1 cellular context compared by ENCODE assay signal in genomic region chr2:131105156-131105949, GRCh38.
A peak's percentile ranks its signal among the peaks of the same experiment; 100 is the strongest.
TF ChIP-seq lines count a peak whose summit lies in the region.

PLEKHB2 (plus strand) TSS chr2:131105336; CDS start chr2:131120942, 15,606 bp downstream.

TF ChIP-seq in HEK293, 187 proteins besides CTCF, POLR2A, EP300 and RAD21 (continued from another document):
- TF ChIP-seq ZBTB11 (tag by site-specific recombination; conservative IDR thresholded peaks at IDR 0.05; ENCODE audit: low read depth): peak; percentile 41
- no peak for TF ChIP-seq ZNF624 (tag by site-specific recombination; IDR thresholded peaks at IDR 0.05)
- TF ChIP-seq ZNF132 (tag by site-specific recombination; IDR thresholded peaks at IDR 0.05; ENCODE audit: borderline replicate concordance): no peak
- no peak for TF ChIP-seq ZNF121 (tag by site-specific recombination; IDR thresholded peaks at IDR 0.05)
- peak; percentile 51 for TF ChIP-seq KLF9 (tag by site-specific recombination; IDR thresholded peaks at IDR 0.05; ENCODE audit: low read depth)
- TF ChIP-seq ZXDB (tag by site-specific recombination; IDR thresholded peaks at IDR 0.05): no peak
- no peak for TF ChIP-seq ZNF449 (tag by site-specific recombination; IDR thresholded peaks at IDR 0.05)
- no peak for TF ChIP-seq ZNF610 (tag by site-specific recombination; IDR thresholded peaks at IDR 0.05; ENCODE audit: borderline replicate concordance)
- TF ChIP-seq ZNF629 (tag by site-specific recombination; IDR thresholded peaks at IDR 0.05): peak; percentile 85
- peak; percentile 57 for TF ChIP-seq ZNF692 (tag by site-specific recombination; IDR thresholded peaks at IDR 0.05)
- no peak for TF ChIP-seq ZNF621 (tag by site-specific recombination; IDR thresholded peaks at IDR 0.05)
- TF ChIP-seq BCL11A (tag by site-specific recombination; IDR thresholded peaks at IDR 0.05; ENCODE audit: low read depth): peak; percentile 54; the same call in 1 of the 2 replicates
- peak; percentile 32; the same call in 1 of the 2 replicates for TF ChIP-seq ZFP69B (tag by site-specific recombination; IDR thresholded peaks at IDR 0.05)
- no peak for TF ChIP-seq ZNF211 (tag by site-specific recombination; IDR thresholded peaks at IDR 0.05; ENCODE audit: low read depth)
- TF ChIP-seq ZNF239 (tag by site-specific recombination; IDR thresholded peaks at IDR 0.05): no peak
- no peak for TF ChIP-seq ZNF350 (tag by site-specific recombination; IDR thresholded peaks at IDR 0.05)
- TF ChIP-seq ZNF670 (tag by site-specific recombination; IDR thresholded peaks at IDR 0.05; ENCODE audit: low read depth): no peak
- no peak; the same call in 1 of the 2 replicates for TF ChIP-seq KLF17 (tag by site-specific recombination; IDR thresholded peaks at IDR 0.05)
- no peak for TF ChIP-seq ZBTB1 (tag by site-specific recombination; IDR thresholded peaks at IDR 0.05)
- TF ChIP-seq ZNF114 (tag by site-specific recombination; IDR thresholded peaks at IDR 0.05): no peak
- no peak for TF ChIP-seq ZNF555 (tag by site-specific recombination; conservative IDR thresholded peaks at IDR 0.05)
- TF ChIP-seq ZIC2 (tag by site-specific recombination; IDR thresholded peaks at IDR 0.05): no peak
- TF ChIP-seq WT1 (tag by site-specific recombination; IDR thresholded peaks at IDR 0.05): no peak; the same call in 1 of the 2 replicates
- no peak for TF ChIP-seq ZNF548 (tag by site-specific recombination; IDR thresholded peaks at IDR 0.05)
- no peak for TF ChIP-seq ZNF292 (tag by site-specific recombination; IDR thresholded peaks at IDR 0.05; ENCODE audit: borderline replicate concordance, low read depth)
- TF ChIP-seq ZBTB21 (tag by site-specific recombination; IDR thresholded peaks at IDR 0.05): peak; percentile 51; the same call in 1 of the 2 replicates
- TF ChIP-seq GLIS1 (tag by site-specific recombination; IDR thresholded peaks at IDR 0.05): peak; percentile 14; the same call in 1 of the 2 replicates
- TF ChIP-seq INSM2 (tag by site-specific recombination; IDR thresholded peaks at IDR 0.05): no peak
- TF ChIP-seq ZNF266 (tag by site-specific recombination; IDR thresholded peaks at IDR 0.05; ENCODE audit: low read depth): no peak
- no peak for TF ChIP-seq ZNF18 (tag by site-specific recombination; IDR thresholded peaks at IDR 0.05)
- TF ChIP-seq ZBTB17 (tag by site-specific recombination; IDR thresholded peaks at IDR 0.05): no peak
- no peak for TF ChIP-seq ZNF660 (tag by site-specific recombination; IDR thresholded peaks at IDR 0.05)
- peak; percentile 65 for TF ChIP-seq SP2 (tag by site-specific recombination; IDR thresholded peaks at IDR 0.05)
- no peak for TF ChIP-seq ZBTB10 (tag by site-specific recombination; IDR thresholded peaks at IDR 0.05)
- peak; percentile 66 for TF ChIP-seq GLIS2 (tag by site-specific recombination; IDR thresholded peaks at IDR 0.05)
- TF ChIP-seq ZNF184 (tag by site-specific recombination; IDR thresholded peaks at IDR 0.05): no peak
- TF ChIP-seq ZNF335 (tag by site-specific recombination; conservative IDR thresholded peaks at IDR 0.05): peak; percentile 8; the same call in 1 of the 2 replicates
- no peak for TF ChIP-seq PBX3 (CRISPR knock-in tag; IDR thresholded peaks at IDR 0.05)
- peak; percentile 65 for TF ChIP-seq SP3 (tag by site-specific recombination; IDR thresholded peaks at IDR 0.05)
- no peak for TF ChIP-seq KLF10 (tag by site-specific recombination; IDR thresholded peaks at IDR 0.05)
TF ChIP-seq in HEK293: peak in this region for 16.
